ENCODE assay signal across 19 cellular contexts in the genomic region with DNA sequence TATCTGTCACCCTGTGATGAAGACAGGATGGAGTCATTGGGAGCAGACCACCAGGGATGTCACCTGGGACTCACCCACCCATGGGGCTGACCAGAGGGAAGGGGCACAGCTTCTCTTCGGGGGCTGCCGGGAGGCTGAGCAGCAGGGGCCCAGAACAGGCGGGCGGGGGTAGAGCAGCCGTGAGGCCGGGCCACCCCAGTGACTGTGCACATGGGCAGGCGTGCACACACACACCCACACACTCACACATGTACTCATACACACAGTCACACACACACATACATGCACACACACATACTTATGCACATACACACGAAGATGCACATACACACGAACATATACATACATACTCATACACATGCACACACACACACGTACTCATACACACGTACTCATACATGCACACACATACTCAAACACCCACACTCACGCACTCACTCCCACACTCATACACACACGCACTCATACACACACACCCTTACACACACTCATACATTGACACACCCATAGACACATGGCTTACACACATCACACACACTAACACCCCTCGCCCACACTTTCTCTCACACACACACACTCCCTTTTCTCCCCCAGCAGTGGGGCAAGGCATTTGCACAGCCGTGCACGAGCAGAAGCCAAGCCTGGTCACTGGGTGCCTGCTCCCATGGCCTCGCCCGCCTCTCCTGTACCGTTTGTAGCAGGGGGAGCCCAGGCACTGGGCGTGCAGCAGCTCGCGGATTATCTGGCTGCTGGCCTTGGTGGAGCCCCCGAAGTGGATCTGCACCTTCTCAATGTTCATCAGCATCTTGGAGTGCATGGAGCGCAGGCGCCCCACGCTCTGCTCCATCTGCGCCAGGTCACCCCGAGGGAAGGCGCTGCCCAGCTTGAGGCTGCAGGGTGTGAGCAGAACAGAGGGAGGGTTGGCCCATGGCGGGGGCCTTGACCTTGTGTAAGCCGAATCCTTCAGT. TPM values are rescaled to one million over a fixed set of nuclear protein-coding genes. Genes with fewer than 3 reads are reported as not detected.
DNase-seq lines count a peak whose midpoint lies in the region; ATAC-seq, FAIRE-seq and TF ChIP-seq lines count a peak whose summit lies in the region.
"Had no signal": no experiment of that assay in that cellular context is flagged by ENCODE, and none has a peak within 500 bp of the region (broad histone marks: within the 10 kb centered on the region; RNA-seq: fewer than 3 reads in every experiment).

No MANE protein-coding gene starts in this region.

- no peaks in the 10 kb centered on the region for H3K27me3 Mint-ChIP-seq in CD4-positive, alpha-beta memory T cell
- no peaks in the 10 kb centered on the region for H3K27me3 Mint-ChIP-seq in T-helper 17 cell
- H3K27me3 Mint-ChIP-seq in endodermal cell (ENCODE audit: insufficient read depth), result no peaks in the 10 kb centered on the region

- H3K27me3 ChIP-seq in CD4-positive, alpha-beta memory T cell (ENCODE audit: insufficient read depth, low read length), result no peaks in the 10 kb centered on the region
- H3K27me3 ChIP-seq in endodermal cell (ENCODE audit: control insufficient read depth, insufficient read depth, low read length, poor library complexity, severe bottlenecking), result no peaks in the 10 kb centered on the region
- H3K27me3 ChIP-seq: BLaER1 had no signal

- H3K4me3 ChIP-seq in A549 (no peak overlapping the region), endodermal cell (ENCODE audit: low read length) (no peak overlapping the region)
- H3K4me3 ChIP-seq in CD4-positive, alpha-beta memory T cell (ENCODE audit: low read length in 2 of 2), result no peak overlapping the region
- H3K4me3 ChIP-seq: BLaER1 had no signal

- TF ChIP-seq EP300 in A549 (IDR thresholded peaks at IDR 0.05), result no peak

- CTCF ChIA-PET in A549 (lab: Yijun Ruan, JAX), result interaction anchor here (1.4 to 19.6 kb wide), 21 partner anchors 9 to 367 kb away, joined by 3 to 755 read pairs (median 37); partner anchors contain the start of genes CDK3, EXOC7, QRICH2 and RNF157
- CTCF ChIA-PET in CD4-positive, alpha-beta memory T cell (lab: Charles Lee; ENCODE audit: partially characterized antibody), result interaction anchor here (1.0 to 6.5 kb wide), 14 partner anchors 9 to 264 kb away, joined by 4 to 232 read pairs (median 28); partner anchors contain the start of genes EXOC7 and FOXJ1

- peaks cover 12 to 43% (median 16%) of the 10 kb centered on the region in 4 donors for H3K4me1 Mint-ChIP-seq in CD4-positive, alpha-beta memory T cell
- H3K4me1 Mint-ChIP-seq in T-helper 17 cell, result peaks cover 19% of the 10 kb centered on the region
- H3K4me1 Mint-ChIP-seq in endodermal cell, result no peaks in the 10 kb centered on the region

- peak overlapping the region in 1 of 8 donors; percentile 3 for H3K4me3 Mint-ChIP-seq in CD4-positive, alpha-beta memory T cell
- no peak overlapping the region for H3K4me3 Mint-ChIP-seq in T-helper 17 cell
- H3K4me3 Mint-ChIP-seq in endodermal cell, result no peak overlapping the region

- no peaks in the 10 kb centered on the region for H3K9me3 ChIP-seq in A549
- H3K9me3 ChIP-seq in CD4-positive, alpha-beta memory T cell (ENCODE audit: control insufficient read depth in 1 of 2, low read length in 2 of 2), result no peaks in the 10 kb centered on the region
- H3K9me3 ChIP-seq in T-helper 17 cell (ENCODE audit: control insufficient read depth, low read length, poor library complexity, severe bottlenecking), result no peaks in the 10 kb centered on the region
- no peaks in the 10 kb centered on the region for H3K9me3 ChIP-seq in endodermal cell (ENCODE audit: control insufficient read depth, low read length)
- H3K9me3 ChIP-seq: BLaER1 had no signal

- TF ChIP-seq CTCF in A549 (IDR thresholded peaks at IDR 0.05) (no peak), endodermal cell (conservative IDR thresholded peaks at IDR 0.05) (no peak)

- H3K36me3 Mint-ChIP-seq in CD4-positive, alpha-beta memory T cell, result peaks cover 0 to 1% of the 10 kb centered on the region in 2 donors
- H3K36me3 Mint-ChIP-seq in T-helper 17 cell (ENCODE audit: low read depth) (no peaks in the 10 kb centered on the region), endodermal cell (ENCODE audit: low read depth) (no peaks in the 10 kb centered on the region)

- no peak overlapping the region for H3K9ac ChIP-seq in endodermal cell (ENCODE audit: extremely low read depth, low read length, poor library complexity, severe bottlenecking)
- H3K9ac ChIP-seq: BLaER1, KMS-11 had no signal

- TF ChIP-seq RAD21 in A549 (conservative IDR thresholded peaks at IDR 0.05 in 1 of 2, IDR thresholded peaks at IDR 0.05 in 1 of 2), result no peak

- H3K4me1 ChIP-seq in A549, result peaks cover 10% of the 10 kb centered on the region
- H3K4me1 ChIP-seq in CD4-positive, alpha-beta memory T cell (ENCODE audit: insufficient read depth, low read length), result peaks cover 33% of the 10 kb centered on the region
- no peaks in the 10 kb centered on the region for H3K4me1 ChIP-seq in endodermal cell (ENCODE audit: control insufficient read depth, insufficient read depth, low read length)

- POLR2A ChIA-PET in A549 (lab: Yijun Ruan, JAX), result interaction anchor here (1.0 kb wide), 1 partner anchor 13 kb away, joined by 4 read pairs; the partner anchor contains the start of gene UBALD2
- POLR2A ChIA-PET in CD4-positive, alpha-beta memory T cell (lab: Charles Lee; ENCODE audit: partially characterized antibody), result interaction anchor here (1.0 to 5.2 kb wide), 5 partner anchors 8 to 156 kb away, joined by 3 to 53 read pairs (median 30); partner anchors contain the start of gene UBALD2

- FAIRE-seq in A549 (lab: Jason Lieb, UNC) (peak; percentile 43), frontal cortex (lab: Jason Lieb, UNC) (no peak)
- FAIRE-seq: RCC 7860 had no signal

- TF ChIP-seq POLR2A in A549 (IDR thresholded peaks at IDR 0.05; ENCODE audit: low read length), result no peak

- DNase-seq in A549 (ENCODE audit: low read depth in 1 of 2, low spot score in 1 of 2), result no peak
- peak in 1 of 5 donors; percentile 4 for DNase-seq in CD4-positive, alpha-beta memory T cell
- DNase-seq in T-helper 17 cell, result no peak
- DNase-seq in endodermal cell, result no peak
- DNase-seq in frontal cortex (ENCODE audit: low spot score in 2 of 2), result no peak
- DNase-seq in NOMO-1 treated with dmso at 0.1 percent for 144 hours (lab: John Stamatoyannopoulos, UW; ENCODE audit: unreplicated experiment), result no peak
- no peak for DNase-seq in RPMI8226
- DNase-seq: activated CD4-positive, alpha-beta T cell treated with anti-CD3 and anti-CD28 coated beads, Interleukin-2, amount 50 U/mL, for 48 hours; hippocampal formation; NCI-H146; NCI-H446 treated with DMSO at 0.1 percent for 48 hours; retina; stimulated activated CD4-positive, alpha-beta T cell treated with anti-CD3 and anti-CD28 coated beads, Interleukin-1b, Interleukin-23, amount 100 ng/mL, for 48 hours; stimulated activated CD8-positive, alpha-beta memory T cell treated with anti-CD3 and anti-CD28 coated beads, Interleukin-4, amount 100 ng/mL, for 48 hours had no signal

- ATAC-seq in A549, result no peak
- ATAC-seq in T-helper 17 cell, result no peak
- ATAC-seq in GM21576 (IDR thresholded peaks at IDR 0.05; ENCODE audit: unreplicated experiment), result no peak
- ATAC-seq: left lobe of liver had no signal

- intact Hi-C loops in CD4-positive, alpha-beta memory T cell (cut with micrococcal nuclease), result no loop called here

- H3K27ac ChIP-seq in A549 (peak overlapping the region in 1 of 2 experiments; percentile 66; a peak in 3 of 6 replicates), endodermal cell (ENCODE audit: low read depth, low read length) (no peak overlapping the region)
- no peak overlapping the region for H3K27ac ChIP-seq in CD4-positive, alpha-beta memory T cell (ENCODE audit: low read depth, low read length)
- H3K27ac ChIP-seq: KMS-11 had no signal

- 92% methylated on average over 31 of the region's 31 CpGs for WGBS in A549 (ENCODE audit: missing lambda C conversion rate)
- WGBS in endodermal cell (ENCODE audit: insufficient coverage in 1 of 2, insufficient read length in 1 of 2), 2 experiments, result 91 to 92% methylated on average over 11 to 31 of the region's 31 CpGs

- peak overlapping the region in 5 of 7 donors; percentile 0 to 57 (median 38) for H3K27ac Mint-ChIP-seq in CD4-positive, alpha-beta memory T cell
- H3K27ac Mint-ChIP-seq in T-helper 17 cell (peak overlapping the region; percentile 94), endodermal cell (peak overlapping the region; percentile 52)

- H3K4me2 ChIP-seq in A549, result no peak overlapping the region
- H3K4me2 ChIP-seq: BLaER1, KMS-11 had no signal

- H3K9me3 Mint-ChIP-seq in CD4-positive, alpha-beta memory T cell, result no peaks in the 10 kb centered on the region
- no peaks in the 10 kb centered on the region for H3K9me3 Mint-ChIP-seq in endodermal cell

- no peaks in the 10 kb centered on the region for H3K36me3 ChIP-seq in CD4-positive, alpha-beta memory T cell (ENCODE audit: insufficient read depth, low read length)
- H3K36me3 ChIP-seq in endodermal cell (ENCODE audit: control insufficient read depth, insufficient read depth, low read length), result no peaks in the 10 kb centered on the region
- H3K36me3 ChIP-seq: BLaER1 had no signal

RNA-seq across cellular contexts. Expression of gene UBALD2, which starts 12.4 kb away (rescaled TPM):
- polyA plus RNA-seq in A549 (2011; rRNA removed) (13.8 and 21.5 TPM in 2 replicates), A549 (2017; fragmentation: RNase III; extraction: RNeasy Plus Mini Kit Qiagen cat#74134 plus additional on column Dnase treatment) (11.4 to 12.9 TPM (median 12.8 TPM) in 3 replicates)
- polyA plus RNA-seq in A549 (2012; cell fraction: cytosol; rRNA removed), result 25.8 and 37.7 TPM in 2 replicates
- 22.8 and 37.0 TPM in 2 replicates for polyA plus RNA-seq in A549 (2012; cell fraction: nucleus; rRNA removed)
- 7.6 and 8.8 TPM in 2 replicates for polyA minus RNA-seq in A549 (2011; rRNA and poly(A)+ RNA removed)
- total RNA-seq in CD4-positive, alpha-beta memory T cell, result 100 to 1,000 TPM; 101 to 103 TPM
- polyA plus RNA-seq in CD4-positive, alpha-beta memory T cell, result 10 to 100 TPM in 1 of 2 donors, 1 to 10 TPM in 1; 6.2 to 11.1 TPM
- total RNA-seq in T-helper 17 cell (100 to 1,000 TPM; 201 to 252 TPM), endodermal cell (10 to 100 TPM; 36.0 to 46.0 TPM), frontal cortex (3.3 TPM)
- 66.6 TPM for polyA plus RNA-seq in endodermal cell (2013, experiment 1 of 2)
- 76.0 TPM for polyA plus RNA-seq in endodermal cell (2013, experiment 2 of 2)

RNA-seq across cellular contexts. Expression of gene QRICH2, which starts 30.5 kb away (rescaled TPM):
- polyA plus RNA-seq in A549 (2011; rRNA removed) (0.57 and 0.86 TPM in 2 replicates), A549 (2017; fragmentation: RNase III; extraction: RNeasy Plus Mini Kit Qiagen cat#74134 plus additional on column Dnase treatment) (0.88 to 1.7 TPM (median 1.0 TPM) in 3 replicates)
- polyA plus RNA-seq in A549 (2012; cell fraction: cytosol; rRNA removed), result 1.5 and 2.2 TPM in 2 replicates
- polyA plus RNA-seq in A549 (2012; cell fraction: nucleus; rRNA removed), result 12.3 and 14.6 TPM in 2 replicates
- 3.3 and 5.0 TPM in 2 replicates for polyA minus RNA-seq in A549 (2011; rRNA and poly(A)+ RNA removed)
- total RNA-seq in CD4-positive, alpha-beta memory T cell, result 1 to 10 TPM; 5.3 to 5.5 TPM
- under 1 TPM; 0.21 to 0.52 TPM for polyA plus RNA-seq in CD4-positive, alpha-beta memory T cell
- total RNA-seq in T-helper 17 cell (1 to 10 TPM; 1.7 to 3.6 TPM), endodermal cell (1 to 10 TPM; 3.5 to 5.0 TPM), frontal cortex (6.9 TPM)
- polyA plus RNA-seq in endodermal cell (2013, experiment 1 of 2), result 2.2 TPM
- 2.1 TPM for polyA plus RNA-seq in endodermal cell (2013, experiment 2 of 2)

RNA-seq across cellular contexts. Expression of gene RNF157, which starts 37.3 kb away (rescaled TPM):
- 7.2 and 8.2 TPM in 2 replicates for polyA plus RNA-seq in A549 (2011; rRNA removed)
- 5.1 and 6.1 TPM in 2 replicates for polyA plus RNA-seq in A549 (2012; cell fraction: cytosol; rRNA removed)
- 5.8 and 6.8 TPM in 2 replicates for polyA plus RNA-seq in A549 (2012; cell fraction: nucleus; rRNA removed)
- 6.6 to 8.5 TPM (median 8.1 TPM) in 3 replicates for polyA plus RNA-seq in A549 (2017; fragmentation: RNase III; extraction: RNeasy Plus Mini Kit Qiagen cat#74134 plus additional on column Dnase treatment)
- 8.3 and 16.6 TPM in 2 replicates for polyA minus RNA-seq in A549 (2011; rRNA and poly(A)+ RNA removed)
- 10 to 100 TPM; 19.5 to 22.5 TPM for total RNA-seq in CD4-positive, alpha-beta memory T cell
- 10 to 100 TPM in 1 of 2 donors, 1 to 10 TPM in 1; 4.0 to 20.5 TPM for polyA plus RNA-seq in CD4-positive, alpha-beta memory T cell
- total RNA-seq in T-helper 17 cell, result 10 to 100 TPM; 43.5 to 45.3 TPM
- total RNA-seq in endodermal cell, result 10 to 100 TPM in 1 of 2 donors, 1 to 10 TPM in 1; 9.6 to 11.2 TPM
- 18.5 TPM for polyA plus RNA-seq in endodermal cell (2013, experiment 1 of 2)
- 17.5 TPM for polyA plus RNA-seq in endodermal cell (2013, experiment 2 of 2)
- 18.3 TPM for total RNA-seq in frontal cortex

Comparison
In these comparisons a context has a peak if more than half of its experiments do, and no peak if none do; other contexts are left out.
1. H3K27ac Mint-ChIP-seq: peak in every context shown above with its lines; median percentile 94 in T-helper 17 cell; 52 in endodermal cell; 38 in CD4-positive, alpha-beta memory T cell.